7 cellular contexts compared by ENCODE assay signal in the genomic region with DNA sequence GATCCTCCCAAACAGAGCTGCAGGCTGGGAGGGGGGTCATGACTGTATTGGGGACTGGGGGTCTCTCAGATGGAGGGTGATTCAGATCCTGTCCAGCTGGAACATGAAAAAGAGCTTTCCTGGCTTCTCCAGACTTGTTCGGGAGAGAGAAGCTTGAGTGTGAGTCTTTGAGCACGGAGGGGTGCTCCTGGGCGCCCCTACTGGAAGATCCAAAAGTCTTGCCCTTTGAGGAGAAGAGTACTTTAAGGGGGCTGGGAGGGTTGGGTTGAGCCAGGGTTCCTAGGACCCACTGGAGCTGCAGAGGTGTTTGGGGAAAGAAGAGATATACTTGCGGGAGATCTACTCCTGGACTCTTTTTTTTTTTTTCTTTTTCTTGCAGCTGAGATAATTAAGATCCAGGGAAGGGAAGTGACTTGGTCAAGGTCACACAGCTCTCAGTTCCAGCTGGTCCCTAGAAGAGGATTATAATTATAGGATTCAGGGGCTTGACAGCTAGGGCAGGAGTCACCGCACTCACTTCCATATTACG. TPM values are rescaled to one million over a fixed set of nuclear protein-coding genes. Genes with fewer than 3 reads are reported as not detected.
DNase-seq lines count a peak whose midpoint lies in the region; ATAC-seq and TF ChIP-seq lines count a peak whose summit lies in the region.

No MANE protein-coding gene starts in this region.

- CTCF ChIA-PET in activated CD4-positive, alpha-beta memory T cell treated with anti-CD3 and anti-CD28 coated beads for 36 hours (lab: Charles Lee), result interaction anchor here (0.6 to 5.1 kb wide), 22 partner anchors 9 to 291 kb away, joined by 3 to 50 read pairs (median 4); a partner anchor contains a TSS

- H3K9me3 ChIP-seq in esophagus squamous epithelium, result no peaks in the 10 kb centered on the region

- in situ Hi-C loops in G401 (cut with HindIII; ENCODE audit: low sequenced_read_pairs), result loop anchor here (25.0 kb wide), 1 partner anchor 255 kb away; a partner anchor contains a TSS

- H3K27me3 Mint-ChIP-seq in activated CD4-positive, alpha-beta memory T cell treated with anti-CD3 and anti-CD28 coated beads for 36 hours, result no peaks in the 10 kb centered on the region
- no peaks in the 10 kb centered on the region for H3K27me3 Mint-ChIP-seq in natural killer cell (ENCODE audit: low read depth in 2 of 2)

- H3K4me1 Mint-ChIP-seq in activated CD4-positive, alpha-beta memory T cell treated with anti-CD3 and anti-CD28 coated beads for 36 hours (ENCODE audit: low read depth), result peaks cover 73% of the 10 kb centered on the region
- peaks cover 76 to 87% of the 10 kb centered on the region in 2 donors for H3K4me1 Mint-ChIP-seq in natural killer cell

- H3K36me3 Mint-ChIP-seq in activated CD4-positive, alpha-beta memory T cell treated with anti-CD3 and anti-CD28 coated beads for 36 hours, result peaks cover 4% of the 10 kb centered on the region
- no peaks in the 10 kb centered on the region for H3K36me3 Mint-ChIP-seq in natural killer cell

- H3K9me3 Mint-ChIP-seq in activated CD4-positive, alpha-beta memory T cell treated with anti-CD3 and anti-CD28 coated beads for 36 hours, result no peaks in the 10 kb centered on the region
- H3K9me3 Mint-ChIP-seq in natural killer cell, result no peaks in the 10 kb centered on the region

- peak overlapping the region; percentile 99 for H3K4me3 Mint-ChIP-seq in activated CD4-positive, alpha-beta memory T cell treated with anti-CD3 and anti-CD28 coated beads for 36 hours
- peak overlapping the region; percentile 94 for H3K4me3 Mint-ChIP-seq in natural killer cell

- ATAC-seq in natural killer cell (no peak), HG03460 (IDR thresholded peaks at IDR 0.05; ENCODE audit: unreplicated experiment) (no peak), HG02571 (IDR thresholded peaks at IDR 0.05; ENCODE audit: unreplicated experiment) (no peak)

- H3K27ac Mint-ChIP-seq in activated CD4-positive, alpha-beta memory T cell treated with anti-CD3 and anti-CD28 coated beads for 36 hours, result peak overlapping the region; percentile 80
- H3K27ac Mint-ChIP-seq in natural killer cell, result peak overlapping the region; percentile 99

- no peak for TF ChIP-seq POLR2A in esophagus squamous epithelium (IDR thresholded peaks at IDR 0.05)

- DNase-seq in G401 (ENCODE audit: low spot score) (peak; percentile 67), LHCN-M2 (ENCODE audit: low read depth) (peak; percentile 80), esophagus squamous epithelium (lab: John Stamatoyannopoulos, UW) (no peak), natural killer cell (no peak)
- DNase-seq in activated CD4-positive, alpha-beta memory T cell treated with anti-CD3 and anti-CD28 coated beads for 36 hours, result peak; percentile 63

- H3K4me1 ChIP-seq in esophagus squamous epithelium, result peaks cover 61 to 98% (median 90%) of the 10 kb centered on the region in 3 donors

- intact Hi-C loops in activated CD4-positive, alpha-beta memory T cell treated with anti-CD3 and anti-CD28 coated beads for 36 hours (cut with micrococcal nuclease), result loop anchor here (1.0 to 5.0 kb wide), 4 partner anchors 24 to 290 kb away; a partner anchor contains a TSS
- intact Hi-C loops in esophagus squamous epithelium (cut with DNase I), result no loop called here
- intact Hi-C loops in natural killer cell (cut with micrococcal nuclease), result no loop called here

- no peaks in the 10 kb centered on the region for H3K27me3 ChIP-seq in esophagus squamous epithelium

- POLR2A ChIA-PET in activated CD4-positive, alpha-beta memory T cell treated with anti-CD3 and anti-CD28 coated beads for 36 hours (lab: Charles Lee), result interaction anchor here (0.9 to 2.5 kb wide), 10 partner anchors 8 to 29 kb away, joined by 3 to 11 read pairs (median 4); no protein-coding TSS in a partner anchor

- H3K36me3 ChIP-seq in esophagus squamous epithelium, result no peaks in the 10 kb centered on the region

- TF ChIP-seq CTCF in esophagus squamous epithelium (IDR thresholded peaks at IDR 0.05), result peak in 5 of 6 experiments; percentile 11 to 56 (median 36)
- peak; percentile 44 for TF ChIP-seq CTCF in natural killer cell (IDR thresholded peaks at IDR 0.05)

- peak overlapping the region; percentile 89 to 96 (median 92) for H3K4me3 ChIP-seq in esophagus squamous epithelium

- WGBS in esophagus squamous epithelium, 2 donors, result 0 to 2% methylated on average over 4 of the region's 6 CpGs

- peak overlapping the region; percentile 84 to 97 (median 92) for H3K27ac ChIP-seq in esophagus squamous epithelium

RNA-seq across cellular contexts. Expression of a gene that starts 8.4 kb away (rescaled TPM):
- total RNA-seq in G401 (2014; rRNA removed; shearing (Covaris generic)), result 9.5 and 11.8 TPM in 2 replicates
- 24.2 and 29.6 TPM in 2 replicates for total RNA-seq in LHCN-M2 (2014; rRNA removed)
- 38.8 TPM for polyA plus RNA-seq in LHCN-M2 (2012)
- 10 to 100 TPM; 31.2 TPM for total RNA-seq in activated CD4-positive, alpha-beta memory T cell treated with anti-CD3 and anti-CD28 coated beads for 36 hours
- total RNA-seq in esophagus squamous epithelium, result 10 to 100 TPM in 2 of 4 donors, 1 to 10 TPM in 2; 6.7 to 14.2 (median 10.8) TPM
- 10 to 100 TPM; 75.9 to 94.6 (median 79.1) TPM for total RNA-seq in natural killer cell

RNA-seq across cellular contexts. Expression of a gene that starts 29.7 kb away (rescaled TPM):
- 34.1 and 53.5 TPM in 2 replicates for total RNA-seq in G401 (2014; rRNA removed; shearing (Covaris generic))
- 43.2 and 46.6 TPM in 2 replicates for total RNA-seq in LHCN-M2 (2014; rRNA removed)
- 22.5 TPM for polyA plus RNA-seq in LHCN-M2 (2012)
- total RNA-seq in activated CD4-positive, alpha-beta memory T cell treated with anti-CD3 and anti-CD28 coated beads for 36 hours, result 10 to 100 TPM; 95.6 to 95.7 TPM
- 10 to 100 TPM in 2 of 4 donors, 1 to 10 TPM in 2; 2.9 to 17.8 (median 9.8) TPM for total RNA-seq in esophagus squamous epithelium
- 1 to 10 TPM; 3.4 to 4.9 (median 3.8) TPM for total RNA-seq in natural killer cell

RNA-seq across cellular contexts. Expression of a gene that starts 47.1 kb away (rescaled TPM):
- total RNA-seq in G401 (2014; rRNA removed; shearing (Covaris generic)), result not detected in 2 replicates
- not detected in 2 replicates for total RNA-seq in LHCN-M2 (2014; rRNA removed)
- 0.19 TPM for polyA plus RNA-seq in LHCN-M2 (2012)
- total RNA-seq in activated CD4-positive, alpha-beta memory T cell treated with anti-CD3 and anti-CD28 coated beads for 36 hours, result under 1 TPM in 1 of 2 experiments, not detected in 1; 0.27 TPM
- 1 to 10 TPM in 1 of 4 donors, under 1 TPM in 2, not detected in 1; 0.38 to 1.7 (median 0.47) TPM for total RNA-seq in esophagus squamous epithelium
- not detected for total RNA-seq in natural killer cell

Comparison
In these comparisons a context has a peak if more than half of its experiments do, and no peak if none do; other contexts are left out.
1. DNase-seq: peak in G401 (single experiment), LHCN-M2 (single experiment) and activated CD4-positive, alpha-beta memory T cell treated with anti-CD3 and anti-CD28 coated beads for 36 hours (single experiment); none in esophagus squamous epithelium (single experiment) and natural killer cell (single experiment).